In the genomic region with DNA sequence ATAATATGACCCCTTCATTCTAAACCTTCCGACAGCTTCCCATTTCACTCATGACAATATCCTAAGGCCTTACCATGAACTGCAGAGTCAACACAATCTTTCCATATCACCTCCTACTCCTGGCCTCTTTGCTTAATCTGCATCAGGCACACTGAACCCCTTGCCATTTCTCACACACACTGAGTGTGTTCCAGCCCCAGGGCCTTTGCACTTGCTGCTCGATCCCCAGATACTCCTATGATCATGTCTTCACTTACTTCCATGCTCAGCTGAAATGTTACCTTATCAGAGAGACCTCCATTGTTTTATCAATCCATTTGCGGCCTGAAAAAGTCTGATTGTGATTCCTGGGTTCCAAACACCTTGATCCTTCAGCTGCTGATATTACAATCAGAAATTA, we compare ENCODE assay signal across 15 cellular contexts. TPM values are rescaled to one million over a fixed set of nuclear protein-coding genes. Genes with fewer than 3 reads are reported as not detected.
A peak's percentile ranks its signal among the peaks of the same experiment; 100 is the strongest.
DNase-seq lines count a peak whose midpoint lies in the region; ATAC-seq, FAIRE-seq and TF ChIP-seq lines count a peak whose summit lies in the region.
"Had no signal": no experiment of that assay in that cellular context is flagged by ENCODE, and none has a peak within 500 bp of the region (broad histone marks: within the 10 kb centered on the region; RNA-seq: fewer than 3 reads in every experiment).

No MANE protein-coding gene starts in this region.

- H3K9me2 ChIP-seq in hepatocyte (replicated peaks; ENCODE audit: insufficient read depth), result no peaks in the 10 kb centered on the region

- POLR2A ChIA-PET in A549 (lab: Yijun Ruan, JAX), result interaction anchor here (1.0 to 1.9 kb wide), 2 partner anchors 11 to 13 kb away, joined by 3 to 6 read pairs; no protein-coding TSS in a partner anchor
- POLR2A ChIA-PET in HEK293 (lab: Yijun Ruan, JAX), result interaction anchor here (0.6 to 1.1 kb wide), 2 partner anchors 47 to 331 kb away, joined by 3 to 4 read pairs; a partner anchor contains a TSS

- no peaks in the 10 kb centered on the region for H3K36me3 ChIP-seq in HEK293 (ENCODE audit: control insufficient read depth in 2 of 2, insufficient read depth in 1 of 2, low read length in 2 of 2)
- H3K36me3 ChIP-seq in mammary epithelial cell (ENCODE audit: insufficient read depth, low read length), result no peaks in the 10 kb centered on the region
- H3K36me3 ChIP-seq in hepatocyte (replicated peaks; ENCODE audit: insufficient read depth, low read depth), result no peaks in the 10 kb centered on the region

- WGBS in A549 (ENCODE audit: missing lambda C conversion rate), result 93% methylated on average over 3 of the region's 3 CpGs
- 65% methylated on average over 3 of the region's 3 CpGs for WGBS in mammary epithelial cell (ENCODE audit: low coverage, missing lambda C conversion rate)
- 63% methylated on average over 3 of the region's 3 CpGs for WGBS in hepatocyte (ENCODE audit: low lambda C conversion rate, missing lambda C conversion rate)

- TSS peak; percentile 72 for BruUV-seq in mammary epithelial cell (replicated peaks; lab: Mats Ljungman, UMichigan)

- H2AFZ ChIP-seq in mammary epithelial cell (ENCODE audit: low read depth, low read length) (no peak overlapping the region), hepatocyte (no peak overlapping the region)

- dilution Hi-C loops in mammary epithelial cell (cut with HindIII; ENCODE audit: low sequenced_read_pairs), result loop anchor here (5.0 kb wide), 1 partner anchor 80 kb away; no protein-coding TSS in a partner anchor

- H3K9me3 ChIP-seq in A549 (peaks cover 2% of the 10 kb centered on the region; the same call in 1 of the 3 replicates), HEK293 (ENCODE audit: control insufficient read depth, insufficient read depth, low read depth, low read length) (no peaks in the 10 kb centered on the region), mammary epithelial cell (replicated peaks; ENCODE audit: insufficient read depth, low read length) (no peaks in the 10 kb centered on the region), hepatocyte (ENCODE audit: low read depth) (no peaks in the 10 kb centered on the region)
- H3K9me3 ChIP-seq: Caco-2 had no signal

- ATAC-seq in A549 (no peak), foreskin keratinocyte (no peak)

- in situ Hi-C loops in mammary epithelial cell (cut with MboI; ENCODE audit: low sequenced_read_pairs in 2 of 2), result no loop called here

- H3K4me2 ChIP-seq in A549, result peak overlapping the region; percentile 30; the same call in 2 of the 3 replicates
- no peak overlapping the region for H3K4me2 ChIP-seq in mammary epithelial cell (ENCODE audit: insufficient read depth, low read depth, low read length)
- H3K4me2 ChIP-seq in hepatocyte, result no peak overlapping the region

- no peak for TF ChIP-seq CTCF in A549 (IDR thresholded peaks at IDR 0.05)
- TF ChIP-seq CTCF in HEK293 (tag by site-specific recombination; IDR thresholded peaks at IDR 0.05), result no peak
- TF ChIP-seq CTCF in mammary epithelial cell (conservative IDR thresholded peaks at IDR 0.05 in 1 of 2, IDR thresholded peaks at IDR 0.05 in 1 of 2; ENCODE audit: extremely low read depth in 1 of 2, insufficient read depth in 1 of 2, low read depth in 1 of 2, low read length in 2 of 2), result no peak
- no peak for TF ChIP-seq CTCF in foreskin keratinocyte (conservative IDR thresholded peaks at IDR 0.05)
- TF ChIP-seq CTCF in hepatocyte (IDR thresholded peaks at IDR 0.05; ENCODE audit: poor library complexity), result no peak

- CTCF ChIA-PET in A549 (lab: Yijun Ruan, JAX), result interaction anchor here (0.9 to 1.8 kb wide), 3 partner anchors 10 to 285 kb away, joined by 3 to 4 read pairs (median 3); no protein-coding TSS in a partner anchor
- CTCF ChIA-PET in HEK293 (lab: Yijun Ruan, JAX), result interaction anchor here (1.0 to 1.3 kb wide), 2 partner anchors 17 to 137 kb away, joined by 3 to 4 read pairs; no protein-coding TSS in a partner anchor
- CTCF ChIA-PET in mammary epithelial cell (lab: Charles Lee; ENCODE audit: low non-redundant PET), result interaction anchor here (1.0 kb wide), 1 partner anchor 141 kb away, joined by 3 read pairs; no protein-coding TSS in a partner anchor

- no peak for TF ChIP-seq POLR2A in A549 (IDR thresholded peaks at IDR 0.05; ENCODE audit: low read length)

- intact Hi-C loops in mammary epithelial cell (cut with micrococcal nuclease), result loop anchor here (1.0 to 2.0 kb wide), 3 partner anchors 21 to 199 kb away; no protein-coding TSS in a partner anchor

- H3K4me1 ChIP-seq in A549 (peaks cover 23% of the 10 kb centered on the region), HEK293 (ENCODE audit: control insufficient read depth, insufficient read depth, low read length) (no peaks in the 10 kb centered on the region), mammary epithelial cell (ENCODE audit: insufficient read depth, low read length) (peaks cover 29% of the 10 kb centered on the region), foreskin keratinocyte (peaks cover 22% of the 10 kb centered on the region), hepatocyte (ENCODE audit: insufficient read depth) (peaks cover 9% of the 10 kb centered on the region)
- H3K4me1 ChIP-seq: Caco-2 had no signal

- H3K79me2 ChIP-seq in mammary epithelial cell (ENCODE audit: insufficient read depth, low read length), result no peaks in the 10 kb centered on the region
- H3K79me2 ChIP-seq in hepatocyte, result no peaks in the 10 kb centered on the region

- no peak overlapping the region for H3K9ac ChIP-seq in mammary epithelial cell (ENCODE audit: insufficient read depth, low read length)

- H3K4me3 ChIP-seq in A549 (no peak overlapping the region), HEK293 (ENCODE audit: low read depth, low read length) (no peak overlapping the region), mammary epithelial cell (replicated peaks in 1 of 3; ENCODE audit: insufficient read depth in 1 of 3, low read depth in 2 of 3, low read length in 3 of 3) (no peak overlapping the region), hepatocyte (no peak overlapping the region)
- H3K4me3 ChIP-seq: SK-N-MC had no signal

- no peak for FAIRE-seq in A549 (lab: Jason Lieb, UNC)

- no peak for TF ChIP-seq RAD21 in A549 (conservative IDR thresholded peaks at IDR 0.05 in 1 of 2, IDR thresholded peaks at IDR 0.05 in 1 of 2)

- DNase-seq in A549 (ENCODE audit: low read depth in 1 of 2, low spot score in 1 of 2), result no peak
- DNase-seq in mammary epithelial cell, result no peak
- no peak for DNase-seq in foreskin keratinocyte
- DNase-seq in AG08395 (ENCODE audit: low spot score), result no peak
- no peak for DNase-seq in hepatocyte (ENCODE audit: low spot score)
- DNase-seq in NCI-H1048 (lab: John Stamatoyannopoulos, UW), result no peak
- DNase-seq in activated effector memory CD4-positive, alpha-beta T cell treated with anti-CD3 and anti-CD28 coated beads, Interleukin-2, amount 50 U/mL, for 16 hours, result no peak
- DNase-seq: CD4-positive, CD25-positive, alpha-beta regulatory T cell; H9; NCI-H2081; NCI-H82; Right ventricle myocardium superior had no signal

- H3K27ac ChIP-seq in A549 (peak overlapping the region; percentile 71 to 79), HEK293 (ENCODE audit: extremely low read depth, low read depth, low read length) (no peak overlapping the region), mammary epithelial cell (ENCODE audit: insufficient read depth, low read depth, low read length) (no peak overlapping the region), foreskin keratinocyte (peak overlapping the region; percentile 78), hepatocyte (no peak overlapping the region)
- H3K27ac ChIP-seq: SK-N-MC had no signal

- no peak for TF ChIP-seq EP300 in A549 (IDR thresholded peaks at IDR 0.05)

- H4K20me1 ChIP-seq in mammary epithelial cell (ENCODE audit: insufficient read depth, low read length), result no peaks in the 10 kb centered on the region
- no peaks in the 10 kb centered on the region for H4K20me1 ChIP-seq in hepatocyte (ENCODE audit: insufficient read depth, poor library complexity, severe bottlenecking)

- H3K27me3 ChIP-seq in mammary epithelial cell (ENCODE audit: insufficient read depth, low read length) (no peaks in the 10 kb centered on the region), foreskin keratinocyte (no peaks in the 10 kb centered on the region), hepatocyte (no peaks in the 10 kb centered on the region)

TF ChIP-seq in A549, 52 proteins besides CTCF, POLR2A, EP300 and RAD21:
- TF ChIP-seq TFCP2L1 (CRISPR knock-in tag; IDR thresholded peaks at IDR 0.05) (no peak), GATA3 (IDR thresholded peaks at IDR 0.05; ENCODE audit: borderline replicate concordance) (no peak), ZFP36 (IDR thresholded peaks at IDR 0.05; ENCODE audit: borderline replicate concordance, partially characterized antibody) (no peak), FOSB (CRISPR knock-in tag; IDR thresholded peaks at IDR 0.05) (no peak), CHD2 (IDR thresholded peaks at IDR 0.05; ENCODE audit: low read length, partially characterized antibody) (no peak), JUNB (IDR thresholded peaks at IDR 0.05) (no peak), POLR2AphosphoS2 (conservative IDR thresholded peaks at IDR 0.05; ENCODE audit: low read length) (no peak), ZNF302 (CRISPR knock-in tag; IDR thresholded peaks at IDR 0.05) (no peak), RFX5 (IDR thresholded peaks at IDR 0.05) (no peak)
TF ChIP-seq in A549: peak in this region for 0.

TF ChIP-seq in HEK293, 187 proteins besides CTCF, POLR2A, EP300 and RAD21 (continues in another document):
- TF ChIP-seq, protein P1, sequence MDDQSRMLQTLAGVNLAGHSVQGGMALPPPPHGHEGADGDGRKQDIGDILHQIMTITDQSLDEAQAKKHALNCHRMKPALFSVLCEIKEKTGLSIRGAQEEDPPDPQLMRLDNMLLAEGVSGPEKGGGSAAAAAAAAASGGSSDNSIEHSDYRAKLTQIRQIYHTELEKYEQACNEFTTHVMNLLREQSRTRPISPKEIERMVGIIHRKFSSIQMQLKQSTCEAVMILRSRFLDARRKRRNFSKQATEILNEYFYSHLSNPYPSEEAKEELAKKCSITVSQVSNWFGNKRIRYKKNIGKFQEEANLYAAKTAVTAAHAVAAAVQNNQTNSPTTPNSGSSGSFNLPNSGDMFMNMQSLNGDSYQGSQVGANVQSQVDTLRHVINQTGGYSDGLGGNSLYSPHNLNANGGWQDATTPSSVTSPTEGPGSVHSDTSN (CRISPR knock-in tag; IDR thresholded peaks at IDR 0.05), result no peak
- TF ChIP-seq ZNF776 (tag by site-specific recombination; IDR thresholded peaks at IDR 0.05; ENCODE audit: borderline replicate concordance) (no peak), KLF10 (tag by site-specific recombination; IDR thresholded peaks at IDR 0.05) (no peak)

RNA-seq across cellular contexts. Expression of a gene that starts 47.0 kb away (rescaled TPM):
- polyA plus RNA-seq in A549 (2011; rRNA removed) (41.6 and 42.6 TPM in 2 replicates), A549 (2017; fragmentation: RNase III; extraction: RNeasy Plus Mini Kit Qiagen cat#74134 plus additional on column Dnase treatment) (45.5 to 48.0 TPM (median 46.1 TPM) in 3 replicates), mammary epithelial cell (21.9 TPM), foreskin keratinocyte (21.4 and 32.5 TPM in 2 replicates), hepatocyte (104 and 106 TPM in 2 replicates)
- polyA plus RNA-seq in A549 (2012; cell fraction: cytosol; rRNA removed), result 35.1 and 45.9 TPM in 2 replicates
- polyA plus RNA-seq in A549 (2012; cell fraction: nucleus; rRNA removed), result 87.4 and 104 TPM in 2 replicates
- 38.4 and 46.6 TPM in 2 replicates for polyA minus RNA-seq in A549 (2011; rRNA and poly(A)+ RNA removed)
- total RNA-seq in mammary epithelial cell (10 to 100 TPM; 60.3 to 62.3 TPM), foreskin keratinocyte (46.4 and 61.5 TPM in 2 replicates), hepatocyte (91.9 and 95.1 TPM in 2 replicates)
- polyA minus RNA-seq in mammary epithelial cell, result 27.6 TPM

Comparison
In these comparisons a context has a peak if more than half of its experiments do, and no peak if none do; other contexts are left out.
1. H3K27ac ChIP-seq: peak in A549 (2 of 2) and foreskin keratinocyte (single experiment); none in HEK293 (single experiment), mammary epithelial cell (single experiment) and hepatocyte (single experiment).